8 cellular contexts compared by ENCODE assay signal in genomic region chr6:27478141-27478705, GRCh38. TPM values are rescaled to one million over a fixed set of nuclear protein-coding genes. Genes with fewer than 3 reads are reported as not detected.
DNase-seq lines count a peak whose midpoint lies in the region; ATAC-seq and TF ChIP-seq lines count a peak whose summit lies in the region.

No MANE protein-coding gene starts in this region.

- H2BK5ac ChIP-seq in H9 (ENCODE audit: insufficient read length, low read length), result no peak overlapping the region

- no peak overlapping the region for H3K23ac ChIP-seq in H9 (ENCODE audit: insufficient read length, low read depth, low read length)

- intact Hi-C loops in natural killer cell (cut with micrococcal nuclease), result loop anchor here (1.0 to 10.0 kb wide), 13 partner anchors 41 to 1504 kb away; partner anchors contain the start of gene HMGN4

- H2AK5ac ChIP-seq in H9 (ENCODE audit: insufficient read length, low read length), result no peak overlapping the region

- peak; percentile 3 to 20 (median 10) for ATAC-seq in natural killer cell

- peaks cover 8% of the 10 kb centered on the region for H3K23me2 ChIP-seq in H9 (ENCODE audit: insufficient read length, low read depth, low read length, poor library complexity, severe bottlenecking)

- H2BK12ac ChIP-seq in H9 (ENCODE audit: insufficient read length, low read depth, low read length), result no peak overlapping the region

- H4K5ac ChIP-seq in H9 (ENCODE audit: insufficient read length, low read depth, low read length), result no peak overlapping the region

- no peak overlapping the region for H3K14ac ChIP-seq in H9 (ENCODE audit: insufficient read depth, low read length)

- H3K36me3 ChIP-seq in effector memory CD4-positive, alpha-beta T cell (ENCODE audit: control insufficient read depth, insufficient read depth, low read length), result no peaks in the 10 kb centered on the region

- no peak overlapping the region for H4K8ac ChIP-seq in H9 (replicated peaks; ENCODE audit: insufficient read length, low read depth, low read length)

- H3K27me3 Mint-ChIP-seq in H9 (ENCODE audit: low read depth), result peaks cover 7% of the 10 kb centered on the region
- H3K27me3 Mint-ChIP-seq in natural killer cell (ENCODE audit: low read depth in 2 of 2), result no peaks in the 10 kb centered on the region

- H2AFZ ChIP-seq in H9 (ENCODE audit: low read length), result no peak overlapping the region

- DNase-seq in GM03348 (ENCODE audit: low spot score), result peak; percentile 3
- no peak for DNase-seq in H9
- peak; percentile 36 for DNase-seq in MV-4-11 (lab: John Stamatoyannopoulos, UW)
- peak in 1 of 3 donors; percentile 4 for DNase-seq in effector memory CD4-positive, alpha-beta T cell
- no peak for DNase-seq in natural killer cell
- DNase-seq in stimulated activated CD8-positive, alpha-beta memory T cell treated with anti-CD3 and anti-CD28 coated beads, Interleukin-4, amount 100 ng/mL, for 48 hours, result no peak
- no peak for DNase-seq in NCI-H1417 treated with DMSO at 0.1 percent for 48 hours (lab: John Stamatoyannopoulos, UW)
- no peak for DNase-seq in activated CD4-positive, alpha-beta T cell treated with anti-CD3 and anti-CD28 coated beads, Interleukin-2, amount 50 U/mL, for 1 hour

- no peak overlapping the region for H3K27ac ChIP-seq in H9 (ENCODE audit: insufficient read length, low read depth, low read length)
- H3K27ac ChIP-seq in effector memory CD4-positive, alpha-beta T cell (ENCODE audit: insufficient read depth, low read length, poor library complexity, severe bottlenecking), result peak overlapping the region; percentile 96

- no peak overlapping the region for H2BK15ac ChIP-seq in H9 (ENCODE audit: low read depth, low read length)

- H2BK120ac ChIP-seq in H9 (ENCODE audit: low read depth, low read length, poor library complexity, severe bottlenecking), result no peak overlapping the region

- H3K36me3 Mint-ChIP-seq in H9 (ENCODE audit: insufficient read depth in 1 of 3, low read depth in 3 of 3), result no peaks in the 10 kb centered on the region
- no peaks in the 10 kb centered on the region for H3K36me3 Mint-ChIP-seq in natural killer cell

- no CpG with 5 or more reads among the region's 12 CpGs for WGBS in H9 (ENCODE audit: extremely low coverage, insufficient read length, low lambda C conversion rate)

- H3K4me2 ChIP-seq in H9 (ENCODE audit: insufficient read depth, insufficient read length, low read length), result peak overlapping the region; percentile 91

- no peak overlapping the region for H3K27ac Mint-ChIP-seq in H9
- no peak overlapping the region for H3K27ac Mint-ChIP-seq in natural killer cell

- H3K4me1 Mint-ChIP-seq in H9, result peaks cover 10 to 13% of the 10 kb centered on the region in 2 experiments
- H3K4me1 Mint-ChIP-seq in natural killer cell, result peaks cover 1 to 4% of the 10 kb centered on the region in 2 donors

- H2BK20ac ChIP-seq in H9 (ENCODE audit: low read depth, low read length, poor library complexity, severe bottlenecking), result no peak overlapping the region

- H3K9me3 Mint-ChIP-seq in H9 (peaks cover 0 to 3% of the 10 kb centered on the region in 2 experiments; a peak in 2 of 5 replicates), natural killer cell (no peaks in the 10 kb centered on the region)

- no peaks in the 10 kb centered on the region for H3K9me3 ChIP-seq in H9 (ENCODE audit: control insufficient read depth, low read depth, low read length)
- no peaks in the 10 kb centered on the region for H3K9me3 ChIP-seq in effector memory CD4-positive, alpha-beta T cell (ENCODE audit: control insufficient read depth, low read length)

- H3K4me1 ChIP-seq in H9 (ENCODE audit: insufficient read depth, low read length), result peaks cover 2% of the 10 kb centered on the region; the same call in 1 of the 2 replicates
- peaks cover 9% of the 10 kb centered on the region for H3K4me1 ChIP-seq in effector memory CD4-positive, alpha-beta T cell (ENCODE audit: control insufficient read depth, insufficient read depth, low read length, poor library complexity, severe bottlenecking)

- no peak overlapping the region for H4K91ac ChIP-seq in H9 (ENCODE audit: insufficient read length, low read depth, low read length)

- peak overlapping the region; percentile 72 for H3K4me3 ChIP-seq in effector memory CD4-positive, alpha-beta T cell (ENCODE audit: insufficient read depth, low read depth, low read length, poor library complexity, severe bottlenecking)

- H3K9ac ChIP-seq in H9 (ENCODE audit: extremely low read depth, insufficient read length, low read length), result peak overlapping the region; percentile 47

- TF ChIP-seq CTCF in H9 (conservative IDR thresholded peaks at IDR 0.05) (no peak), natural killer cell (IDR thresholded peaks at IDR 0.05) (no peak)

- H3K4me3 Mint-ChIP-seq in H9 (no peak overlapping the region), natural killer cell (no peak overlapping the region)

- no peak overlapping the region for H3T11ph ChIP-seq in H9 (ENCODE audit: low read length)

- H3K18ac ChIP-seq in H9 (ENCODE audit: insufficient read length, low read depth, low read length), result no peak overlapping the region

- H3K79me1 ChIP-seq in H9 (ENCODE audit: insufficient read depth, low read depth, low read length, poor library complexity, severe bottlenecking), result no peaks in the 10 kb centered on the region

- no peak overlapping the region for H3K4ac ChIP-seq in H9 (ENCODE audit: low read depth, low read length)

- H4K20me1 ChIP-seq in H9 (ENCODE audit: control insufficient read depth, insufficient read depth, insufficient read length), result no peaks in the 10 kb centered on the region

- H3K79me2 ChIP-seq in H9 (ENCODE audit: insufficient read depth, low read length), result no peaks in the 10 kb centered on the region

- no peaks in the 10 kb centered on the region; the same call in 1 of the 2 replicates for H3K27me3 ChIP-seq in H9 (ENCODE audit: insufficient read depth, low read length)
- H3K27me3 ChIP-seq in effector memory CD4-positive, alpha-beta T cell (replicated peaks; ENCODE audit: control insufficient read depth, insufficient read depth, low read length, poor library complexity, severe bottlenecking), result no peaks in the 10 kb centered on the region

- no peak overlapping the region for H3K56ac ChIP-seq in H9 (ENCODE audit: insufficient read length, low read depth, low read length)

RNA-seq across cellular contexts. Expression of gene ZNF184, which starts 5.3 kb away (rescaled TPM):
- 6.3 and 6.5 TPM in 2 replicates for total RNA-seq in H9 (2021)
- total RNA-seq in natural killer cell, result 10 to 100 TPM; 12.8 to 21.7 (median 16.2) TPM

Comparison
In these comparisons a context has a peak if more than half of its experiments do, and no peak if none do; other contexts are left out.
1. DNase-seq: peak in GM03348 (single experiment) and MV-4-11 (single experiment); none in H9 (single experiment), natural killer cell (single experiment), stimulated activated CD8-positive, alpha-beta memory T cell treated with anti-CD3 and anti-CD28 coated beads, Interleukin-4, amount 100 ng/mL, for 48 hours (single experiment), NCI-H1417 treated with DMSO at 0.1 percent for 48 hours (single experiment) and activated CD4-positive, alpha-beta T cell treated with anti-CD3 and anti-CD28 coated beads, Interleukin-2, amount 50 U/mL, for 1 hour (single experiment).